Comparison of ENCODE assay signal across 7 cellular contexts in the genomic region with DNA sequence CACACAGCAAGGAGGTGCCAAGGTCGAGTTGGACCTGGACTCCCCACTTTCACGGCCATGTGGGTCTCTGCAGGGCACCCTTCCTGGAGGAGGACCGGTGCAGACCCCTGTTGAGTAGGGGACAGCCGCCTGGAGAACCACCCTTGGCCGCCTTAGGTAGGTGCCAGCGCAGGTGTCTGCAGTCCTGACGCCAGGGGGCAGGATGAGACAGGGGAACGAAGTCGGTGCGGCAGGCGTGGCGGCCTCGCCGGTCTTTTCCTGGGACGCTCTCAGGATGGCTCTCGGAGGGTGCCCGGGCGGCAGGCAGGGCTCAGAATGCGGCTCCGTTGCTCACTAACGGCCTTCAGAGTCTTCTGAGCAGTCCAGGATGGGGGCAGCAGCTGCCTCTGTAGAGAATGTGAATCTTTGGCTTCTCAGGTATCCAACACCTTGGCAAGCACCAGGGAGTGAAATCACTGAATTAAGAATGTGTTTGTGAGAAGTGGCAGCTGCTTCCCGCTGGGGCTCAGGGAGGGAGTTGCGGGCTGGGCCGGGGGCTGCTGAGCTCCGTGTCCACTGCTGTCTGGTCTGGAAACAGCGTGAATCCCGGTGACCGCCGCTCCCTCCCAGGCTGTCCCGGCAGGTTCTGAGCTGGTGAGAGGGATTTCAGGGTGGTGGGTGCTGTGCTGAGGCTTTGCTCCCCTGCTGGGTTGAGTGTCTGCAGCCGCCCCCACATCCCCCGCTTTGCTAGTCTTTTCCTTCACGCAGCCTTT. TPM values are rescaled to one million over a fixed set of nuclear protein-coding genes. Genes with fewer than 3 reads are reported as not detected.
DNase-seq lines count a peak whose midpoint lies in the region; ATAC-seq and TF ChIP-seq lines count a peak whose summit lies in the region.

No MANE protein-coding gene starts in this region.

- no peaks in the 10 kb centered on the region for H3K9me2 ChIP-seq in hepatocyte (replicated peaks; ENCODE audit: insufficient read depth)

- no peak overlapping the region for H2AFZ ChIP-seq in hepatocyte

- WGBS in hepatocyte (ENCODE audit: low lambda C conversion rate, missing lambda C conversion rate) = 18% methylated on average over 30 of the region's 33 CpGs

- H3K27ac ChIP-seq in hepatocyte = no peak overlapping the region

- H3K4me3 ChIP-seq in MG63 = no peak overlapping the region
- H3K4me3 ChIP-seq in hepatocyte = no peak overlapping the region
- H3K4me3 ChIP-seq in skeletal muscle satellite cell (ENCODE audit: low read length) = no peak overlapping the region

- no peaks in the 10 kb centered on the region for H4K20me1 ChIP-seq in hepatocyte (ENCODE audit: insufficient read depth, poor library complexity, severe bottlenecking)

- no peak overlapping the region for H3K9ac ChIP-seq in skeletal muscle satellite cell (ENCODE audit: low read depth, low read length)

- H3K36me3 ChIP-seq in MG63 (no peaks in the 10 kb centered on the region), hepatocyte (replicated peaks; ENCODE audit: insufficient read depth, low read depth) (no peaks in the 10 kb centered on the region), skeletal muscle satellite cell (ENCODE audit: insufficient read depth, low read length) (no peaks in the 10 kb centered on the region)

- H3K4me1 ChIP-seq in hepatocyte (ENCODE audit: insufficient read depth) (no peaks in the 10 kb centered on the region), skeletal muscle satellite cell (ENCODE audit: control insufficient read depth, insufficient read depth, low read length) (no peaks in the 10 kb centered on the region)

- DNase-seq in MG63 = peak; percentile 21
- peak; percentile 67 for DNase-seq in T follicular helper cell (ENCODE audit: low read depth)
- DNase-seq in amygdala (lab: John Stamatoyannopoulos, UW) = peak in 32 of 56 donors; percentile 6 to 68 (median 37)
- peak; percentile 92 for DNase-seq in hepatocyte (ENCODE audit: low spot score)

- H3K4me2 ChIP-seq in hepatocyte (peak overlapping the region; percentile 67), skeletal muscle satellite cell (ENCODE audit: low read length) (peak overlapping the region; percentile 40)

- no peaks in the 10 kb centered on the region for H3K79me2 ChIP-seq in hepatocyte

- peak; percentile 69 for ATAC-seq in GM18498 (IDR thresholded peaks at IDR 0.05; ENCODE audit: unreplicated experiment)
- ATAC-seq in GM21367 (IDR thresholded peaks at IDR 0.05; ENCODE audit: unreplicated experiment) = no peak

- no peaks in the 10 kb centered on the region for H3K27me3 ChIP-seq in MG63
- H3K27me3 ChIP-seq in hepatocyte = no peaks in the 10 kb centered on the region
- no peaks in the 10 kb centered on the region for H3K27me3 ChIP-seq in skeletal muscle satellite cell (ENCODE audit: control insufficient read depth, insufficient read depth, low read length)

- H3K9me3 ChIP-seq in MG63 = no peaks in the 10 kb centered on the region
- H3K9me3 ChIP-seq in hepatocyte (ENCODE audit: low read depth) = no peaks in the 10 kb centered on the region
- H3K9me3 ChIP-seq in skeletal muscle satellite cell (replicated peaks; ENCODE audit: low read length) = no peaks in the 10 kb centered on the region

- peak; percentile 86 for TF ChIP-seq CTCF in hepatocyte (IDR thresholded peaks at IDR 0.05; ENCODE audit: poor library complexity)

RNA-seq across cellular contexts. Expression of gene C1orf174, which starts 10.9 kb away (rescaled TPM):
- 49.3 and 61.2 TPM in 2 replicates for total RNA-seq in MG63 (2014; rRNA removed; shearing (Covaris generic); ENCODE audit: low replicate concordance)
- total RNA-seq in hepatocyte = 20.7 and 26.7 TPM in 2 replicates
- 23.6 and 28.9 TPM in 2 replicates for polyA plus RNA-seq in hepatocyte
- total RNA-seq in skeletal muscle satellite cell (2012; rRNA removed) = 33.6 and 34.5 TPM in 2 replicates

RNA-seq across cellular contexts. Expression of gene DFFB, which starts 53.7 kb away (rescaled TPM):
- 12.7 and 19.1 TPM in 2 replicates for total RNA-seq in MG63 (2014; rRNA removed; shearing (Covaris generic); ENCODE audit: low replicate concordance)
- total RNA-seq in hepatocyte = 5.3 and 6.2 TPM in 2 replicates
- polyA plus RNA-seq in hepatocyte = 3.5 and 5.5 TPM in 2 replicates
- 4.8 and 13.2 TPM in 2 replicates for total RNA-seq in skeletal muscle satellite cell (2012; rRNA removed)

RNA-seq across cellular contexts. Expression of gene CEP104, which starts 53.9 kb away (rescaled TPM):
- 4.9 TPM in 2 replicates for total RNA-seq in MG63 (2014; rRNA removed; shearing (Covaris generic); ENCODE audit: low replicate concordance)
- total RNA-seq in hepatocyte = 7.7 and 12.7 TPM in 2 replicates
- 22.6 and 25.2 TPM in 2 replicates for polyA plus RNA-seq in hepatocyte
- total RNA-seq in skeletal muscle satellite cell (2012; rRNA removed) = 12.4 and 15.5 TPM in 2 replicates

Comparison
In these comparisons a context has a peak if more than half of its experiments do, and no peak if none do; other contexts are left out.
1. DNase-seq: peak in every context shown above with its lines; median percentile 92 in hepatocyte; 67 in T follicular helper cell; 37 in amygdala; 21 in MG63.